ENCODE assay signal across 12 cellular contexts in the genomic region with DNA sequence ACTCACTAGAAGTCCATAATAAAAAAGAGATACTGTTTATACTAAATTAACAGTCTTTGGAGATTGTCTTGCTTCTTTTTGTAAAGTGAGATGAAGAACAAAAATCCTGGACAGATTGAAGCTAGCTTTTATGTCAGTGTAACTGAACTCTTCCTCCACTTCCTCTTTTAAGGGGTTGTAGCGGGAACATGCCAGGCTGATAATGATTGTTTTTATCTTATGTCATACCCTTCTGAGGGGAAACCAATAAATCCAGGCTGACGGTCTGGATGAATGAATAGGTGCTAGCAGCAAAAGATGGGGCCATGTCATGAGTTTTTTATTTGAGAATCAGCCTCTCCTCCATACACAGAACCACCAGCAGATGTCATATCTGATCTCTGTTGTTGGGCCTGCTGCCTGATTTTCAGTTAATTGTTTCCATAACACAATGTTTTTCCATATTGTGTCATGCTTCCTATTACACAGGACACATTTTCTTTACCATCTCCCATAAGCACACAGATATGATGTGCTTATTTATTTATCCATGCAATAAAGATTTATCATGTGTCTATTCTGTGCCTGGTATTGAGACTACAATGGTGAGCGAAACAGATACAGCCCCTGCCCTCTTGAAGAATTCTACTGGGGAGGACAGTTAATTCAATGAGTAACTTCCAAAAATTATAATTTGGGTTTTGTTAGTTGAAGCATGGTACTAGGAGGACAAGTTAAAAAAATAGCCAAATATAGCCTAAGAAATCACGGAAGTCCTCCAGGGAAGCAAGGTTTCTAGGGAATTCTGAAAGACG. TPM values are rescaled to one million over a fixed set of nuclear protein-coding genes. Genes with fewer than 3 reads are reported as not detected.
DNase-seq lines count a peak whose midpoint lies in the region; ATAC-seq and TF ChIP-seq lines count a peak whose summit lies in the region.
"Had no signal": no experiment of that assay in that cellular context is flagged by ENCODE, and none has a peak within 500 bp of the region (broad histone marks: within the 10 kb centered on the region; RNA-seq: fewer than 3 reads in every experiment).

No MANE protein-coding gene starts in this region.

- TF ChIP-seq CTCF in astrocyte of the spinal cord (IDR thresholded peaks at IDR 0.05; ENCODE audit: low read depth, low read length) (peak; percentile 54), progenitor cell of endocrine pancreas (IDR thresholded peaks at IDR 0.05; ENCODE audit: unreplicated experiment) (peak; percentile 39), mesothelial cell of epicardium (IDR thresholded peaks at IDR 0.05; ENCODE audit: unreplicated experiment) (no peak)

- no peak overlapping the region for H3K27ac Mint-ChIP-seq in progenitor cell of endocrine pancreas
- no peak overlapping the region for H3K27ac Mint-ChIP-seq in mesothelial cell of epicardium
- H3K27ac Mint-ChIP-seq: dendritic cell treated with granulocyte-macrophage colony-stimulating factor and Interleukin-4, amounts not matched to agents 40 ng/mL and 50 ng/mL, for 4 days had no signal

- no peak overlapping the region for H3K4me3 ChIP-seq in astrocyte of the spinal cord (ENCODE audit: low read depth, low read length)
- H3K4me3 ChIP-seq: SK-N-MC, skin epidermis had no signal

- H3K4me3 Mint-ChIP-seq in progenitor cell of endocrine pancreas (ENCODE audit: low read depth) (no peak overlapping the region), mesothelial cell of epicardium (no peak overlapping the region)
- H3K4me3 Mint-ChIP-seq: dendritic cell treated with granulocyte-macrophage colony-stimulating factor and Interleukin-4, amounts not matched to agents 40 ng/mL and 50 ng/mL, for 4 days had no signal

- intact Hi-C loops in sciatic nerve (cut with DNase I) = no loop called here

- no peaks in the 10 kb centered on the region for H3K9me3 Mint-ChIP-seq in progenitor cell of endocrine pancreas (ENCODE audit: low read depth)
- H3K9me3 Mint-ChIP-seq in mesothelial cell of epicardium = peaks cover 4% of the 10 kb centered on the region
- H3K9me3 Mint-ChIP-seq: dendritic cell treated with granulocyte-macrophage colony-stimulating factor and Interleukin-4, amounts not matched to agents 40 ng/mL and 50 ng/mL, for 4 days had no signal

- in situ Hi-C loops in astrocyte of the spinal cord (cut with HindIII; ENCODE audit: low sequenced_read_pairs) = loop anchor here (25.0 kb wide), 1 partner anchor 485 kb away; no protein-coding TSS in a partner anchor

- no peak for ATAC-seq in sciatic nerve
- no peak for ATAC-seq in HG03196 (IDR thresholded peaks at IDR 0.05; ENCODE audit: unreplicated experiment)

- H3K36me3 Mint-ChIP-seq in progenitor cell of endocrine pancreas (ENCODE audit: insufficient read depth) (no peaks in the 10 kb centered on the region), mesothelial cell of epicardium (no peaks in the 10 kb centered on the region)

- peaks cover 5% of the 10 kb centered on the region for H3K27me3 Mint-ChIP-seq in progenitor cell of endocrine pancreas
- H3K27me3 Mint-ChIP-seq in mesothelial cell of epicardium (ENCODE audit: low read depth) = peaks cover 15% of the 10 kb centered on the region

- DNase-seq in SKM-1 (lab: John Stamatoyannopoulos, UW; ENCODE audit: unreplicated experiment) (peak; percentile 11), SKM-1 treated with dmso at 0.1 percent for 144 hours (lab: John Stamatoyannopoulos, UW; ENCODE audit: unreplicated experiment) (no peak), NCI-H187 treated with DMSO at 0.1 percent for 48 hours (lab: John Stamatoyannopoulos, UW) (peak; percentile 39), astrocyte of the spinal cord (ENCODE audit: low read depth, low spot score) (peak; percentile 12), progenitor cell of endocrine pancreas (ENCODE audit: low spot score, unreplicated experiment) (no peak), sciatic nerve (ENCODE audit: low spot score) (no peak), mesothelial cell of epicardium (ENCODE audit: low spot score in 2 of 2, unreplicated experiment in 2 of 2) (no peak)
- DNase-seq: Calu3 had no signal

- H3K4me1 Mint-ChIP-seq in progenitor cell of endocrine pancreas (ENCODE audit: low read depth) = peaks cover 9% of the 10 kb centered on the region
- peaks cover 15% of the 10 kb centered on the region for H3K4me1 Mint-ChIP-seq in mesothelial cell of epicardium

RNA-seq across cellular contexts. Expression of gene CRY1, which starts 33.5 kb away (rescaled TPM):
- total RNA-seq in progenitor cell of endocrine pancreas = 23.2 and 26.9 TPM in 2 replicates
- 20.2 TPM for total RNA-seq in sciatic nerve
- 24.2 to 30.0 TPM (median 26.5 TPM) in 3 replicates for total RNA-seq in mesothelial cell of epicardium

Comparison
In these comparisons a context has a peak if more than half of its experiments do, and no peak if none do; other contexts are left out.
1. DNase-seq: peak in SKM-1 (single experiment), NCI-H187 treated with DMSO at 0.1 percent for 48 hours (single experiment) and astrocyte of the spinal cord (single experiment); none in SKM-1 treated with dmso at 0.1 percent for 144 hours (single experiment), progenitor cell of endocrine pancreas (single experiment), sciatic nerve (single experiment) and mesothelial cell of epicardium (0 of 2).